8 cellular contexts compared by ENCODE assay signal in the genomic region with DNA sequence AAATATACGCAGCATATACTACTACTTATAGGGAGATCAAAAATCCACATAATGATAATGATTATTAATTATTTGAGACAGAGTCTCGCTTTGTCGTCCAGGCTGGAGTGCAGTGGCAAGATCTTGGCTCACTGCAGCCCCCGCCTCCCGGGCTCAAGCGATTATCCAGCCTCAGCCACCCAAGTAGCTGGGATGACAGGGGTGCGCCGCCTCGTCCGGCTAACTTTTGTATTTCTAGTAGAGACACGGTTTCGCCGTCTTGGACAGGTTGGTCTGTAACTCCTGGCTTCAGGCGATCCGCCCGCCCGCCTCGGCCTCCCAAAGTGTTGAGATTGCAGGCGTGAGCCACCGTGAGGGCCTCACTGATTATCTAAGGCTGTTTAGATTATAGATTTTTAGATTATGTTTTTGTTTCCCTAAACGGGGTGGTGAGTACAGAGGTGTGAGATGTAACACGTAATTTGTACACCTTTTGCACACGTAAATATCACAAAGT. TPM values are rescaled to one million over a fixed set of nuclear protein-coding genes. Genes with fewer than 3 reads are reported as not detected.
A peak's percentile ranks its signal among the peaks of the same experiment; 100 is the strongest.
DNase-seq lines count a peak whose midpoint lies in the region; ATAC-seq and TF ChIP-seq lines count a peak whose summit lies in the region.

No MANE protein-coding gene starts in this region.

- no peak for TF ChIP-seq CTCF in Calu3 (IDR thresholded peaks at IDR 0.05; ENCODE audit: unreplicated experiment)
- TF ChIP-seq CTCF in progenitor cell of endocrine pancreas (IDR thresholded peaks at IDR 0.05; ENCODE audit: unreplicated experiment), result no peak

- H3K27me3 Mint-ChIP-seq in Calu3 (ENCODE audit: unreplicated experiment), result no peaks in the 10 kb centered on the region
- H3K27me3 Mint-ChIP-seq in T-helper 17 cell, result no peaks in the 10 kb centered on the region
- H3K27me3 Mint-ChIP-seq in progenitor cell of endocrine pancreas, result no peaks in the 10 kb centered on the region

- H3K9me3 Mint-ChIP-seq in Calu3 (ENCODE audit: low read depth, unreplicated experiment), result no peaks in the 10 kb centered on the region
- H3K9me3 Mint-ChIP-seq in progenitor cell of endocrine pancreas (ENCODE audit: low read depth), result no peaks in the 10 kb centered on the region

- H3K4me3 Mint-ChIP-seq in Calu3 (ENCODE audit: low read depth, unreplicated experiment), result peak overlapping the region; percentile 82
- peak overlapping the region; percentile 73 for H3K4me3 Mint-ChIP-seq in T-helper 17 cell
- H3K4me3 Mint-ChIP-seq in progenitor cell of endocrine pancreas (ENCODE audit: low read depth), result peak overlapping the region; percentile 71

- CTCF ChIA-PET in Calu3 (lab: Charles Lee), result no interaction called here

- H3K27ac ChIP-seq in epithelial cell of prostate, result peak overlapping the region; percentile 64

- H3K9me3 ChIP-seq in T-helper 17 cell (ENCODE audit: control insufficient read depth, low read length, poor library complexity, severe bottlenecking), result no peaks in the 10 kb centered on the region

- H3K27ac Mint-ChIP-seq in Calu3 (ENCODE audit: unreplicated experiment), result peak overlapping the region; percentile 44
- H3K27ac Mint-ChIP-seq in T-helper 17 cell, result no peak overlapping the region
- H3K27ac Mint-ChIP-seq in progenitor cell of endocrine pancreas, result peak overlapping the region; percentile 94

- ATAC-seq in T-helper 17 cell (no peak), HG02571 (IDR thresholded peaks at IDR 0.05; ENCODE audit: unreplicated experiment) (no peak)

- H3K4me1 Mint-ChIP-seq in Calu3 (ENCODE audit: low read depth, unreplicated experiment), result peaks cover 21% of the 10 kb centered on the region
- peaks cover 12% of the 10 kb centered on the region for H3K4me1 Mint-ChIP-seq in T-helper 17 cell
- peaks cover 17% of the 10 kb centered on the region for H3K4me1 Mint-ChIP-seq in progenitor cell of endocrine pancreas (ENCODE audit: low read depth)

- intact Hi-C loops in Calu3 (cut with micrococcal nuclease; ENCODE audit: unreplicated experiment), result no loop called here

- no peak for DNase-seq in Calu3
- no peak for DNase-seq in T-helper 17 cell
- DNase-seq in epithelial cell of prostate (ENCODE audit: low read depth, low spot score), result no peak
- no peak for DNase-seq in progenitor cell of endocrine pancreas (ENCODE audit: low spot score, unreplicated experiment)
- DNase-seq in GF-D8 (lab: John Stamatoyannopoulos, UW), result no peak
- no peak for DNase-seq in foreskin melanocyte
- DNase-seq in NCI-H1694 (lab: John Stamatoyannopoulos, UW), result no peak

- BruUV-seq in Calu3 (replicated peaks; lab: Mats Ljungman, UMichigan), result no TSS peak

- peaks cover 18% of the 10 kb centered on the region for H3K36me3 Mint-ChIP-seq in Calu3 (ENCODE audit: insufficient read depth, unreplicated experiment)
- no peaks in the 10 kb centered on the region for H3K36me3 Mint-ChIP-seq in T-helper 17 cell (ENCODE audit: low read depth)
- H3K36me3 Mint-ChIP-seq in progenitor cell of endocrine pancreas (ENCODE audit: insufficient read depth), result peaks cover 3% of the 10 kb centered on the region

RNA-seq across cellular contexts. Expression of a gene that starts 0.5 kb away (rescaled TPM):
- 5.2 and 5.9 TPM in 2 replicates for total RNA-seq in Calu3 (2022)
- 1 to 10 TPM; 3.7 to 4.9 TPM for total RNA-seq in T-helper 17 cell
- 7.6 and 7.7 TPM in 2 replicates for total RNA-seq in progenitor cell of endocrine pancreas

RNA-seq across cellular contexts. Expression of a gene that starts 50.0 kb away (rescaled TPM):
- total RNA-seq in Calu3 (2022) (17.4 and 18.5 TPM in 2 replicates), T-helper 17 cell (10 to 100 TPM; 10.5 to 14.0 TPM), progenitor cell of endocrine pancreas (24.5 and 24.6 TPM in 2 replicates)
